In genomic region chr9:89606049-89606481, GRCh38 we compare ENCODE assay signal across 8 cellular contexts. TPM values are rescaled to one million over a fixed set of nuclear protein-coding genes. Genes with fewer than 3 reads are reported as not detected.
DNase-seq lines count a peak whose midpoint lies in the region; ATAC-seq and TF ChIP-seq lines count a peak whose summit lies in the region.

No MANE protein-coding gene starts in this region.

- POLR2A ChIA-PET in MCF 10A (lab: Yijun Ruan, JAX): interaction anchor here (0.6 to 1.5 kb wide), 6 partner anchors 9 to 507 kb away, joined by 3 to 7 read pairs (median 3); no protein-coding TSS in a partner anchor

- DNase-seq in Ammon's horn (ENCODE audit: low spot score): peak; percentile 78
- peak; percentile 12 for DNase-seq in T-helper 22 cell (ENCODE audit: low read depth)
- peak; percentile 83 for DNase-seq in MCF 10A (ENCODE audit: unreplicated experiment)
- DNase-seq in hypothalamus (lab: John Stamatoyannopoulos, UW): peak in 40 of 51 donors; percentile 22 to 83 (median 50)
- DNase-seq in progenitor cell of endocrine pancreas (ENCODE audit: low spot score, unreplicated experiment): peak; percentile 30
- no peak for DNase-seq in Karpas-422
- DNase-seq in NCI-H446 treated with DMSO at 0.1 percent for 48 hours (lab: John Stamatoyannopoulos, UW): no peak

- H2AFZ ChIP-seq in Karpas-422 (ENCODE audit: low read length): no peak overlapping the region

- no peak overlapping the region for H3K27ac ChIP-seq in Karpas-422 (ENCODE audit: low read length)

- TF ChIP-seq CTCF in MCF 10A (IDR thresholded peaks at IDR 0.05; ENCODE audit: unreplicated experiment) (no peak), progenitor cell of endocrine pancreas (IDR thresholded peaks at IDR 0.05; ENCODE audit: unreplicated experiment) (no peak)

- peak; percentile 22 for ATAC-seq in HG02763 (IDR thresholded peaks at IDR 0.05; ENCODE audit: unreplicated experiment)

- no peaks in the 10 kb centered on the region for H4K20me1 ChIP-seq in Karpas-422 (ENCODE audit: insufficient read depth, low read depth, low read length)

- H3K27ac Mint-ChIP-seq in MCF 10A (ENCODE audit: low read depth, unreplicated experiment) (peak overlapping the region; percentile 43), progenitor cell of endocrine pancreas (peak overlapping the region; percentile 72)

- H3K36me3 Mint-ChIP-seq in MCF 10A (ENCODE audit: insufficient read depth, unreplicated experiment): no peaks in the 10 kb centered on the region
- no peaks in the 10 kb centered on the region for H3K36me3 Mint-ChIP-seq in progenitor cell of endocrine pancreas (ENCODE audit: insufficient read depth)

- no TSS peak for BruUV-seq in MCF 10A (replicated peaks; lab: Mats Ljungman, UMichigan)

- no peak overlapping the region for H3K4me2 ChIP-seq in Karpas-422 (ENCODE audit: low read depth, low read length, poor library complexity, severe bottlenecking)

- H3K27me3 Mint-ChIP-seq in MCF 10A (ENCODE audit: insufficient read depth, unreplicated experiment) (peaks cover 4% of the 10 kb centered on the region), progenitor cell of endocrine pancreas (peaks cover 39% of the 10 kb centered on the region)

- H3K4me1 ChIP-seq in Karpas-422 (ENCODE audit: low read length): peaks cover 14% of the 10 kb centered on the region

- no peaks in the 10 kb centered on the region for H3K79me2 ChIP-seq in Karpas-422 (ENCODE audit: low read length)

- H3K9ac ChIP-seq in Karpas-422 (ENCODE audit: low read length): no peak overlapping the region

- CTCF ChIA-PET in MCF 10A (lab: Yijun Ruan, JAX): interaction anchor here (0.6 to 16.6 kb wide), 5 partner anchors 8 to 495 kb away, joined by 3 to 382 read pairs (median 3); no protein-coding TSS in a partner anchor

- intact Hi-C loops in MCF 10A (cut with micrococcal nuclease): loop anchor here (1.0 to 10.0 kb wide), 3 partner anchors 29 to 249 kb away; no protein-coding TSS in a partner anchor

- H3K9me3 ChIP-seq in Karpas-422 (ENCODE audit: low read length): no peaks in the 10 kb centered on the region

- peak overlapping the region; percentile 79 for H3K4me3 Mint-ChIP-seq in MCF 10A (ENCODE audit: unreplicated experiment)
- peak overlapping the region; percentile 76 for H3K4me3 Mint-ChIP-seq in progenitor cell of endocrine pancreas (ENCODE audit: low read depth)

- H3K4me1 Mint-ChIP-seq in MCF 10A (ENCODE audit: insufficient read depth, unreplicated experiment): peaks cover 10% of the 10 kb centered on the region
- peaks cover 22% of the 10 kb centered on the region for H3K4me1 Mint-ChIP-seq in progenitor cell of endocrine pancreas (ENCODE audit: low read depth)

- H3K9me3 Mint-ChIP-seq in MCF 10A (ENCODE audit: unreplicated experiment): no peaks in the 10 kb centered on the region
- H3K9me3 Mint-ChIP-seq in progenitor cell of endocrine pancreas (ENCODE audit: low read depth): no peaks in the 10 kb centered on the region

- no peak overlapping the region for H3K4me3 ChIP-seq in Karpas-422 (ENCODE audit: low read length)

- H3K36me3 ChIP-seq in Karpas-422 (ENCODE audit: insufficient read depth, low read length): no peaks in the 10 kb centered on the region

- H3K27me3 ChIP-seq in Karpas-422 (ENCODE audit: low read length): no peaks in the 10 kb centered on the region

- H3K9me2 ChIP-seq in Karpas-422 (replicated peaks; ENCODE audit: insufficient read depth, low read length): no peaks in the 10 kb centered on the region

RNA-seq across cellular contexts. Expression of gene GADD45G, which starts 1.3 kb away (rescaled TPM):
- total RNA-seq in MCF 10A (2022) (0.69 TPM in 1 of 2 replicates, not detected in the other), progenitor cell of endocrine pancreas (1.8 and 1.9 TPM in 2 replicates)
- total RNA-seq in Karpas-422 (2014; rRNA removed; shearing (Covaris generic); ENCODE audit: low replicate concordance): not detected in 2 replicates

Comparison
In these comparisons a context has a peak if more than half of its experiments do, and no peak if none do; other contexts are left out.
1. DNase-seq: peak in Ammon's horn (single experiment), T-helper 22 cell (single experiment), MCF 10A (single experiment), hypothalamus (40 of 51) and progenitor cell of endocrine pancreas (single experiment); none in Karpas-422 (single experiment) and NCI-H446 treated with DMSO at 0.1 percent for 48 hours (single experiment).